19 cellular contexts compared by ENCODE assay signal in the genomic region with DNA sequence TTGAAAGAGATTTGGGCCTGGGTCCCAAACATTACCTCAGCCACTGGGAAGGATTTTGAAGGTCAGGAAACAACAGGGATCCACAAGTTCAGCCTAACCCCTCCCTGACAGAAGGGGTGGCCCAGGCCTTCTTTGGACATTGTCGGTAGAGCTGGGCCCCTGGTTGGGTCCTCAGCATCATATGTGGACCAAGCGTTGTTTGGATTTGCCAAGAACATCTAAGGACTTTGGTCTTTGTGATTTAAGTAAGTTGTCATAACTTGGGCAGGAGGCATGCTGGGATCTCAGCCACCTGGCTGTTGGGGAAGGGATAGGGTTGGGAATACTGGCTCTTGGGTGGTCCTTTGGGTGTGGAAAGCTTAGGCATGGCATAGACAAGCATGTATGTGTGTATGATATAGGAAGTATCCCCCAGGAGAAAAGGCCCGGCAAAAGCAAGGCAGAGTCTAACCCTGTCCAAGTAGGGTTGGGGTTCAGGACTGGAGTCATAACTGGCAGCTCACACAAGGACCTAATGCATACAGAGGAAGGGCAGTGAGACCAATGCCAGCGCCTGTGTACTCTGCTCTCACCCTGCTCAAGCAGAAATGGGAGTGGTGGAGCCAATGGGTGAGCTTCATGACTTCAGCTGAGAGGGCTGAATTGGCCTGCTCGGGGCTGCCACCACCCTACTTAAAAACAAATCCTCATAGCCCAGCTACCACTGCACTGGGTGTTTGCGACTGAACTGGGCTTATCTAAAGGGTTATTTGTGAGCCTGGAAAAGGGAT.
DNase-seq lines count a peak whose midpoint lies in the region; ATAC-seq and TF ChIP-seq lines count a peak whose summit lies in the region.
"Had no signal": no experiment of that assay in that cellular context is flagged by ENCODE, and none has a peak within 500 bp of the region (broad histone marks: within the 10 kb centered on the region; RNA-seq: fewer than 3 reads in every experiment).

No MANE protein-coding gene starts in this region.

- POLR2A ChIA-PET in AG04449 (lab: Yijun Ruan, JAX) = interaction anchor here (1.6 kb wide), 1 partner anchor 93 kb away, joined by 4 read pairs; no protein-coding TSS in a partner anchor

- intact Hi-C loops in posterior vena cava (cut with DNase I) = loop anchor here (5.0 to 10.0 kb wide), 2 partner anchors 93 to 96 kb away; no protein-coding TSS in a partner anchor

- H3K27ac ChIP-seq in RWPE2 (ENCODE audit: poor library complexity, severe bottlenecking) = peak overlapping the region; percentile 73

- TF ChIP-seq CTCF in AG04449 (IDR thresholded peaks at IDR 0.05; ENCODE audit: insufficient read depth, low read length, missing control alignments) = no peak
- TF ChIP-seq CTCF in RWPE2 (IDR thresholded peaks at IDR 0.05; ENCODE audit: poor library complexity, severe bottlenecking) = no peak

- no peaks in the 10 kb centered on the region for H3K27me3 ChIP-seq in RWPE2 (ENCODE audit: insufficient read depth, poor library complexity, severe bottlenecking)
- H3K27me3 ChIP-seq: uterus had no signal

- H3K4me3 ChIP-seq in AG04449 (ENCODE audit: low read depth, low read length) (peak overlapping the region; percentile 61), RWPE2 (ENCODE audit: severe bottlenecking) (no peak overlapping the region)
- H3K4me3 ChIP-seq: uterus had no signal

- no peaks in the 10 kb centered on the region for H3K36me3 ChIP-seq in RWPE2 (ENCODE audit: low read depth)
- H3K36me3 ChIP-seq: uterus had no signal

- ATAC-seq in RWPE2 (ENCODE audit: low read depth) (no peak), HG03108 (IDR thresholded peaks at IDR 0.05; ENCODE audit: unreplicated experiment) (no peak), GM21528 (IDR thresholded peaks at IDR 0.05; ENCODE audit: low FRiP score, unreplicated experiment) (no peak)
- ATAC-seq: HCT116; naive thymus-derived CD8-positive, alpha-beta T cell; T-helper 17 cell had no signal

- H3K4me1 ChIP-seq in RWPE2 (ENCODE audit: insufficient read depth, poor library complexity, severe bottlenecking) = peaks cover 15% of the 10 kb centered on the region
- H3K4me1 ChIP-seq: uterus had no signal

- no peaks in the 10 kb centered on the region for H3K9me3 ChIP-seq in RWPE2 (ENCODE audit: severe bottlenecking)
- H3K9me3 ChIP-seq: uterus had no signal

- CTCF ChIA-PET in AG04449 (lab: Yijun Ruan, JAX) = interaction anchor here (1.0 to 6.5 kb wide), 5 partner anchors 9 to 98 kb away, joined by 3 to 75 read pairs (median 5); no protein-coding TSS in a partner anchor

- DNase-seq in AG04449 (ENCODE audit: low read depth, low spot score) (no peak), RWPE2 (ENCODE audit: low spot score) (no peak), islet precursor cell (peak; percentile 21), posterior vena cava (ENCODE audit: low spot score) (peak; percentile 19), NOMO-1 (lab: John Stamatoyannopoulos, UW; ENCODE audit: unreplicated experiment in 2 of 2) (no peak)
- DNase-seq in stimulated activated CD4-positive, alpha-beta T cell treated with anti-CD3 and anti-CD28 coated beads, Interleukin-2, amount 100 ng/mL, for 24 hours = no peak
- DNase-seq: activated CD4-positive, CD25-positive, alpha-beta regulatory T cell treated with anti-CD3 and anti-CD28 coated beads, Interleukin-2, amount 50 U/mL, for 72 hours; activated CD8-positive, alpha-beta memory T cell treated with anti-CD3 and anti-CD28 coated beads, Interleukin-2, amount 50 U/mL, for 48 hours; Calu3; hypothalamus; MV-4-11; naive thymus-derived CD8-positive, alpha-beta T cell; NCI-H2107; stimulated activated CD4-positive, alpha-beta T cell treated with anti-CD3 and anti-CD28 coated beads, Interleukin-4, amount 100 ng/mL, for 4 hours; T-helper 17 cell; uterus had no signal

Comparison
In these comparisons a context has a peak if more than half of its experiments do, and no peak if none do; other contexts are left out.
1. DNase-seq: peak in islet precursor cell (single experiment) and posterior vena cava (single experiment); none in AG04449 (single experiment), RWPE2 (single experiment), NOMO-1 (0 of 2) and stimulated activated CD4-positive, alpha-beta T cell treated with anti-CD3 and anti-CD28 coated beads, Interleukin-2, amount 100 ng/mL, for 24 hours (0 of 2).